ENCODE assay signal across 8 cellular contexts in the genomic region with DNA sequence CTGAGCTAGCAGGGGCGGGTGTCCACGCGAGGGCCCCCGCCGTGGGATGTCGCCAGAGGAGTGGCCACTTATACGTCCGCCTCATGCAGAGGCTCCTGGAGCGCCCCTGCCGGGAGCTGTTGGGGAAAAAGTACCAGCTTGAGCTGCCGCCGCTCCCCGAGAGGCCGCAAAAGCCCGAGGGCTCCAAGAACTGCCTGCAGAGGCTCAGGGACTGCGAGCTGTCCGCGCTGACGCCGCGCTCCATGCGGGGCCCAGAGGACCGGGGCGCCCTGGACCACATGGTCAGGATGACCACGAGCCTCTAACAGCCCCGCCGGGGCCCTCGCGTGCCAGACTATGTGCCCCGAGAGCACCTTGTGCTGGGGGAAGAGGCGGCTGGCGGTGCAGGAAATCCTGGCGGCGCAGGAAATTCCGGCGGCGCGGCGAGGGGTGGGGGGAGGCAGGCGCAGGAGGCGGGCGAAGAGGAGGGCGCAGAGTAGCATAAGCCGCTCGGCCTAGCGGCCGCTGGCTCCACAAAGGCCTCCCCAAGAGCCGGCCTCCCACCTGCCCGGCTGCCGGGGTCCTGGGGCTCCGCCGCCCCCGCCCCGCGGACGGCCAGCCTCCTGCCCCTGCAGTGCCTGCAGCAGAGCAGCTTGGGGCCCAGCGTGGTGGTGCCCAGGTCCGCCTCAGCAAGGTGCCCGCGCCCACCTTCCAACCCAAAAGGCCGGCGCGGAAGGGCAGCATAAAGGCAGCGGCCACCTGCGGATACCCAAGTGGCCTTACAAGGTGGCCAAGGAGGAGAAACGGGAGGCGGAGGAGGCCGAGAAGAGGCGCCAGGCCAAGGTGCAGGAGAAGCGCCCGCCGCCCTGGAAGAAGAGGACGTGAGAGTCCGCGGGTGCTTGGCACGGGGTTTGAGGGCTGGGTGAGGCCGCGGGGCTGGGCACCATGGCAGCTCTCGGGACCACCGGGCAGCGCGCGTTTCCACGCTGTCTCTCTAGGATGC. TPM values are rescaled to one million over a fixed set of nuclear protein-coding genes. Genes with fewer than 3 reads are reported as not detected.
DNase-seq lines count a peak whose midpoint lies in the region; ATAC-seq and TF ChIP-seq lines count a peak whose summit lies in the region.

No MANE protein-coding gene starts in this region.

- peaks cover 6% of the 10 kb centered on the region; the same call in 1 of the 2 replicates for H3K36me3 ChIP-seq in SK-N-MC (ENCODE audit: insufficient read depth, low read length)
- H3K36me3 ChIP-seq in adipocyte (ENCODE audit: control insufficient read depth, insufficient read depth, low read length, severe bottlenecking): no peaks in the 10 kb centered on the region
- H3K36me3 ChIP-seq in spleen: peaks cover 0 to 14% (median 0%) of the 10 kb centered on the region in 6 donors

- H3K27ac ChIP-seq in SK-N-MC (no peak overlapping the region), spleen (peak overlapping the region; percentile 13 to 75 (median 66))

- H3K27ac Mint-ChIP-seq in chondrocyte (ENCODE audit: unreplicated experiment): no peak overlapping the region

- no peaks in the 10 kb centered on the region for H3K27me3 ChIP-seq in adipocyte (replicated peaks; ENCODE audit: control insufficient read depth, insufficient read depth, low read length)
- peaks cover 0 to 12% (median 0%) of the 10 kb centered on the region in 7 donors for H3K27me3 ChIP-seq in spleen (replicated peaks in 1 of 7)

- no peak overlapping the region for H3K4me3 Mint-ChIP-seq in chondrocyte (ENCODE audit: unreplicated experiment)

- intact Hi-C loops in left ventricle myocardium superior (cut with micrococcal nuclease) (no loop called here), spleen (cut with DNase I; ENCODE audit: low total_unique reads) (no loop called here)

- 2 to 9% (median 4%) methylated on average over 47 to 84 of the region's 84 CpGs for WGBS in spleen, 5 donors

- no peaks in the 10 kb centered on the region for H3K9me3 ChIP-seq in SK-N-MC (ENCODE audit: low read depth, low read length)
- H3K9me3 ChIP-seq in adipocyte (ENCODE audit: control insufficient read depth, low read length): no peaks in the 10 kb centered on the region
- no peaks in the 10 kb centered on the region for H3K9me3 ChIP-seq in spleen

- H3K9ac ChIP-seq in SK-N-MC (ENCODE audit: insufficient read length) (peak overlapping the region; percentile 90), adipocyte (ENCODE audit: low read length) (peak overlapping the region; percentile 91)

- TF ChIP-seq POLR2A in spleen (IDR thresholded peaks at IDR 0.05): no peak

- H3K4me1 ChIP-seq in adipocyte (ENCODE audit: control insufficient read depth, insufficient read depth, low read length) (peaks cover 12% of the 10 kb centered on the region), spleen (peaks cover 0 to 31% (median 16%) of the 10 kb centered on the region in 6 donors)

- peak; percentile 82 for DNase-seq in ACHN
- no peak for DNase-seq in SK-N-MC (ENCODE audit: low read depth, low spot score)
- peak; percentile 83 for DNase-seq in adipocyte (ENCODE audit: low read depth)
- peak; percentile 86 for DNase-seq in left ventricle myocardium superior
- DNase-seq in spleen: peak; percentile 86
- DNase-seq in chondrocyte (ENCODE audit: low spot score): no peak

- no peaks in the 10 kb centered on the region for H3K4me1 Mint-ChIP-seq in chondrocyte (ENCODE audit: low read depth)

- ATAC-seq in GM18909 (IDR thresholded peaks at IDR 0.05; ENCODE audit: poor library complexity, unreplicated experiment): peak; percentile 68
- ATAC-seq in HG03354 (IDR thresholded peaks at IDR 0.05; ENCODE audit: poor library complexity, severe bottlenecking, unreplicated experiment): peak; percentile 83
- ATAC-seq in left ventricle myocardium superior: peak; percentile 98

- peak overlapping the region; percentile 89 for H3K4me3 ChIP-seq in SK-N-MC
- H3K4me3 ChIP-seq in adipocyte (ENCODE audit: low read length): peak overlapping the region; percentile 89
- peak overlapping the region; percentile 39 to 91 (median 62) for H3K4me3 ChIP-seq in spleen

- H3K9me3 Mint-ChIP-seq in chondrocyte (ENCODE audit: low read depth): no peaks in the 10 kb centered on the region

- H3K36me3 Mint-ChIP-seq in chondrocyte (ENCODE audit: low read depth): no peaks in the 10 kb centered on the region

- TF ChIP-seq CTCF in spleen (IDR thresholded peaks at IDR 0.05 in 8 of 11, conservative IDR thresholded peaks at IDR 0.05 in 3 of 11) (peak in 5 of 11 experiments; percentile 7 to 27 (median 19)), chondrocyte (IDR thresholded peaks at IDR 0.05) (no peak)

- in situ Hi-C loops in ACHN (cut with HindIII; ENCODE audit: low pct_ligation_motif_present, low pct_unique_long_range_greater_than_20kb, low sequenced_read_pairs): no loop called here

- H3K27me3 Mint-ChIP-seq in chondrocyte (ENCODE audit: low read depth): peaks cover 20% of the 10 kb centered on the region

RNA-seq across cellular contexts. Expression of gene TRIM43B, which starts 42.1 kb away (rescaled TPM):
- total RNA-seq in left ventricle myocardium superior (not detected), spleen (not detected), chondrocyte (not detected in 3 replicates)
- polyA plus RNA-seq in spleen: not detected

Comparison
In these comparisons a context has a peak if more than half of its experiments do, and no peak if none do; other contexts are left out.
1. DNase-seq: peak in ACHN (single experiment), adipocyte (single experiment), left ventricle myocardium superior (single experiment) and spleen (single experiment); none in SK-N-MC (single experiment) and chondrocyte (single experiment).
2. Peak in every context shown above with its lines, with median percentiles within 50 percentile points of each other: ATAC-seq and H3K4me3 ChIP-seq.